In genomic region chr3:58088501-58088900, GRCh38 we compare ENCODE assay signal across 20 cellular contexts.
"Had no signal": no experiment of that assay in that cellular context is flagged by ENCODE, and none has a peak within 500 bp of the region (broad histone marks: within the 10 kb centered on the region; RNA-seq: fewer than 3 reads in every experiment).

No MANE protein-coding gene starts in this region.

- H3K4me3 ChIP-seq: thoracic aorta had no signal

- ATAC-seq: activated CD4-positive, CD25-positive, alpha-beta regulatory T cell treated with anti-CD3 and anti-CD28 coated beads, Interleukin-2, amount 50 U/mL, for 24 hours; activated CD8-positive, alpha-beta T cell treated with anti-CD3 and anti-CD28 coated beads, Interleukin-2, amount 10 ng/mL, durations not matched to agents 7 days and 5 days; activated naive CD8-positive, alpha-beta T cell treated with anti-CD3 and anti-CD28 coated beads, Interleukin-2, amount 50 U/mL, for 24 hours; left ventricle myocardium superior; sciatic nerve; stimulated activated naive B cell treated with anti-CD40 and anti-IgM and Interleukin-4, amounts not matched to agents 10 μg/mL and 1 μg/mL and 100 μg/mL, for 72 hours had no signal

- H3K36me3 ChIP-seq: thoracic aorta had no signal

- H3K9ac ChIP-seq: parathyroid adenoma had no signal

- H3K9me3 ChIP-seq: thoracic aorta had no signal

- H2AFZ ChIP-seq: parathyroid adenoma had no signal

- H3K27ac ChIP-seq: parathyroid adenoma, VCaP had no signal

- DNase-seq: activated CD4-positive, alpha-beta T cell treated with anti-CD3 and anti-CD28 coated beads, Interleukin-2, amount 50 U/mL, for 1 hour; activated CD8-positive, alpha-beta T cell treated with anti-CD3 and anti-CD28 coated beads, Interleukin-2, amount 10 ng/mL, durations not matched to agents 7 days and 5 days; activated gamma-delta T cell; activated naive CD4-positive, alpha-beta T cell treated with anti-CD3 and anti-CD28 coated beads, Interleukin-2, amount 50 U/mL, for 16 hours; activated naive CD8-positive, alpha-beta T cell treated with anti-CD3 and anti-CD28 coated beads, Interleukin-2, amount 50 U/mL, for 24 hours; caudate nucleus; effector CD4-positive, alpha-beta T cell; erythroblast; foreskin melanocyte; immature natural killer cell; kidney glomerular epithelial cell; left ventricle myocardium superior; stimulated activated CD4-positive, alpha-beta T cell treated with anti-CD3 and anti-CD28 coated beads, Interleukin-2, amount 100 ng/mL, for 48 hours; stimulated activated CD8-positive, alpha-beta memory T cell treated with anti-CD3 and anti-CD28 coated beads, Interleukin-4, amount 100 ng/mL, for 48 hours; stimulated activated naive B cell treated with anti-CD40 and anti-IgM and Interleukin-4, amounts not matched to agents 10 μg/mL and 1 μg/mL and 100 μg/mL, for 72 hours had no signal
